ENCODE assay signal across 13 cellular contexts in genomic region chr9:42223230-42223629, GRCh38. TPM values are rescaled to one million over a fixed set of nuclear protein-coding genes. Genes with fewer than 3 reads are reported as not detected.
A peak's percentile ranks its signal among the peaks of the same experiment; 100 is the strongest.
DNase-seq lines count a peak whose midpoint lies in the region; ATAC-seq and TF ChIP-seq lines count a peak whose summit lies in the region.
"Not testable (repeated sequence)": the region's sequence is repeated elsewhere in the genome, so short reads cannot be mapped to it uniquely, and the experiment has no call there.
"Had no signal": no experiment of that assay in that cellular context is flagged by ENCODE, and none has a peak within 500 bp of the region (broad histone marks: within the 10 kb centered on the region; RNA-seq: fewer than 3 reads in every experiment).

No MANE protein-coding gene starts in this region.

- ATAC-seq in HCT116, result peak; percentile 66

- H3K79me2 ChIP-seq in HCT116 (ENCODE audit: insufficient read depth, low read length), result not testable (repeated sequence)

- not testable (repeated sequence) for BruUV-seq in HCT116 (replicated peaks; lab: Mats Ljungman, UMichigan)

- TF ChIP-seq RAD21 in HCT116 (IDR thresholded peaks at IDR 0.05; ENCODE audit: low read depth), result not testable (repeated sequence)

- not testable (repeated sequence) for TF ChIP-seq POLR2A in HCT116 (IDR thresholded peaks at IDR 0.05; ENCODE audit: borderline replicate concordance, extremely low read depth, insufficient read depth, insufficient read length)

- not testable (repeated sequence) for H3K9ac ChIP-seq in HCT116 (ENCODE audit: low read length)

- POLR2A ChIA-PET in HCT116 (lab: Charles Lee), result not testable (repeated sequence)

- in situ Hi-C loops in ACHN (cut with HindIII; ENCODE audit: low pct_ligation_motif_present, low pct_unique_long_range_greater_than_20kb, low sequenced_read_pairs), result not testable (repeated sequence)

- RAD21 ChIA-PET in HCT116 (lab: Charles Lee; ENCODE audit: low non-redundant PET in 1 of 2, low total read pairs in 2 of 2, uncharacterized antibody in 2 of 2, unreplicated experiment in 2 of 2), result not testable (repeated sequence)

- intact Hi-C loops in HCT116 (cut with micrococcal nuclease), result not testable (repeated sequence)

- CTCF ChIA-PET in HCT116 (lab: Charles Lee), result not testable (repeated sequence)

- DNase-seq in ACHN, result peak; percentile 4
- not testable (repeated sequence) for DNase-seq in HCT116 (ENCODE audit: low read depth, low spot score)
- peak; percentile 57 for DNase-seq in RPMI7951 (ENCODE audit: low read depth)
- peak; percentile 71 for DNase-seq in amniotic epithelial cell (ENCODE audit: low read depth)
- peak; percentile 61 to 75 for DNase-seq in cardiac fibroblast (ENCODE audit: low read depth in 2 of 2)
- peak; percentile 5 for DNase-seq in fibroblast of mammary gland (ENCODE audit: low read depth)
- peak; percentile 34 for DNase-seq in non-pigmented ciliary epithelial cell (ENCODE audit: low read depth)

- H3K27me3 ChIP-seq in HCT116 (ENCODE audit: insufficient read depth, low read length), result not testable (repeated sequence)

- not testable (repeated sequence) for H3K4me1 ChIP-seq in HCT116 (ENCODE audit: control insufficient read depth in 1 of 2, insufficient read depth in 2 of 2, low read length in 2 of 2)

- not testable (repeated sequence) for H3K36me3 ChIP-seq in HCT116 (ENCODE audit: control insufficient read depth in 1 of 2, insufficient read depth in 2 of 2, low read length in 2 of 2)

- H4K20me1 ChIP-seq in HCT116 (ENCODE audit: insufficient read depth), result not testable (repeated sequence)

- not testable (repeated sequence) for H2AFZ ChIP-seq in HCT116 (ENCODE audit: low read depth, low read length, poor library complexity, severe bottlenecking)

- H3K9me2 ChIP-seq in HCT116 (ENCODE audit: insufficient read depth), result not testable (repeated sequence)

- not testable (repeated sequence) for TF ChIP-seq CTCF in HCT116 (IDR thresholded peaks at IDR 0.05 in 2 of 3, conservative IDR thresholded peaks at IDR 0.05 in 1 of 3; ENCODE audit: borderline replicate concordance in 1 of 3, insufficient read depth in 1 of 3, low read depth in 2 of 3, low read length in 2 of 3); cardiac fibroblast (IDR thresholded peaks at IDR 0.05; ENCODE audit: low read depth, low read length); fibroblast of mammary gland (conservative IDR thresholded peaks at IDR 0.05; ENCODE audit: control insufficient read depth, insufficient read depth, low read depth, low read length)

- H3K4me3 ChIP-seq in HCT116 (replicated peaks in 1 of 2; ENCODE audit: low read depth in 1 of 2, low read length in 2 of 2); cardiac fibroblast (replicated peaks in 1 of 2; ENCODE audit: low read depth in 2 of 2, low read length in 2 of 2); fibroblast of mammary gland (ENCODE audit: control insufficient read depth, low read depth, low read length): not testable (repeated sequence)

- H3K4me2 ChIP-seq in HCT116 (ENCODE audit: low read length), result peak overlapping the region; percentile 45

- not testable (repeated sequence) for H3K9me3 ChIP-seq in HCT116 (ENCODE audit: control insufficient read depth in 1 of 2, insufficient read depth in 1 of 2, low read depth in 1 of 2, low read length in 2 of 2)

- not testable (repeated sequence) for H3K27ac ChIP-seq in HCT116 (ENCODE audit: low read depth, low read length)

RNA-seq across cellular contexts. Expression of gene SPATA31A6, which starts 39.8 kb away (rescaled TPM):
- total RNA-seq in HCT116 (2021; ENCODE audit: unreplicated experiment), result not detected
- polyA plus RNA-seq in HCT116 (2012), result not detected in 2 replicates
- total RNA-seq in RPMI7951 (2014; rRNA removed; shearing (Covaris generic)), result not detected in 2 replicates
- total RNA-seq: CD4-positive, CD25-positive, alpha-beta regulatory T cell; CD8-positive, alpha-beta memory T cell; GM23248; HepG2; HFFc6 had no signal
- polyA plus RNA-seq: CD4-positive, CD25-positive, alpha-beta regulatory T cell; CD8-positive, alpha-beta memory T cell; GM23248; HepG2; IgD-negative memory B cell had no signal
